12 cellular contexts compared by ENCODE assay signal in genomic region chr2:238009563-238009962, GRCh38. TPM values are rescaled to one million over a fixed set of nuclear protein-coding genes. Genes with fewer than 3 reads are reported as not detected.
DNase-seq lines count a peak whose midpoint lies in the region; ATAC-seq lines count a peak whose summit lies in the region.
"Had no signal": no experiment of that assay in that cellular context is flagged by ENCODE, and none has a peak within 500 bp of the region (broad histone marks: within the 10 kb centered on the region; RNA-seq: fewer than 3 reads in every experiment).

No MANE protein-coding gene starts in this region.

- H3K27me3 ChIP-seq in CD4-positive, alpha-beta memory T cell (ENCODE audit: insufficient read depth, low read length), result no peaks in the 10 kb centered on the region

- intact Hi-C loops in CD4-positive, alpha-beta memory T cell (cut with micrococcal nuclease), result no loop called here

- no peaks in the 10 kb centered on the region for H3K9me3 Mint-ChIP-seq in activated naive CD8-positive, alpha-beta T cell treated with anti-CD3 and anti-CD28 coated beads, Interleukin-2, amount 50 U/mL, for 24 hours
- H3K9me3 Mint-ChIP-seq in CD4-positive, alpha-beta memory T cell, result no peaks in the 10 kb centered on the region

- no peaks in the 10 kb centered on the region for H3K27me3 Mint-ChIP-seq in activated naive CD8-positive, alpha-beta T cell treated with anti-CD3 and anti-CD28 coated beads, Interleukin-2, amount 50 U/mL, for 24 hours
- no peaks in the 10 kb centered on the region for H3K27me3 Mint-ChIP-seq in CD4-positive, alpha-beta memory T cell

- H3K9me3 ChIP-seq in CD4-positive, alpha-beta memory T cell (ENCODE audit: control insufficient read depth in 1 of 2, low read length in 2 of 2), result no peaks in the 10 kb centered on the region

- CTCF ChIA-PET in CD4-positive, alpha-beta memory T cell (lab: Charles Lee; ENCODE audit: partially characterized antibody), result interaction anchor here (0.8 kb wide), 1 partner anchor 23 kb away, joined by 3 read pairs; no protein-coding TSS in a partner anchor

- H3K4me3 Mint-ChIP-seq in activated naive CD8-positive, alpha-beta T cell treated with anti-CD3 and anti-CD28 coated beads, Interleukin-2, amount 50 U/mL, for 24 hours, result peak overlapping the region; percentile 63
- H3K4me3 Mint-ChIP-seq in CD4-positive, alpha-beta memory T cell, result peak overlapping the region in 2 of 8 donors; percentile 23 to 29

- H3K4me1 Mint-ChIP-seq in activated naive CD8-positive, alpha-beta T cell treated with anti-CD3 and anti-CD28 coated beads, Interleukin-2, amount 50 U/mL, for 24 hours, result peaks cover 60% of the 10 kb centered on the region
- peaks cover 31 to 49% (median 35%) of the 10 kb centered on the region in 4 donors for H3K4me1 Mint-ChIP-seq in CD4-positive, alpha-beta memory T cell

- ATAC-seq in activated naive CD8-positive, alpha-beta T cell treated with anti-CD3 and anti-CD28 coated beads, Interleukin-2, amount 50 U/mL, for 24 hours, result peak; percentile 72
- no peak for ATAC-seq in HG02970 (IDR thresholded peaks at IDR 0.05; ENCODE audit: low FRiP score, unreplicated experiment)

- POLR2A ChIA-PET in CD4-positive, alpha-beta memory T cell (lab: Charles Lee; ENCODE audit: partially characterized antibody), result no interaction called here

- in situ Hi-C loops in KBM-7 (cut with MboI; ENCODE audit: low pct_unique_long_range_greater_than_20kb, low sequenced_read_pairs), result no loop called here

- peaks cover 58% of the 10 kb centered on the region for H3K36me3 Mint-ChIP-seq in activated naive CD8-positive, alpha-beta T cell treated with anti-CD3 and anti-CD28 coated beads, Interleukin-2, amount 50 U/mL, for 24 hours (ENCODE audit: low read depth)
- H3K36me3 Mint-ChIP-seq in CD4-positive, alpha-beta memory T cell, result peaks cover 34 to 55% of the 10 kb centered on the region in 2 donors

- peaks cover 11% of the 10 kb centered on the region for H3K36me3 ChIP-seq in CD4-positive, alpha-beta memory T cell (ENCODE audit: insufficient read depth, low read length)

- peak overlapping the region; percentile 67 for H3K27ac Mint-ChIP-seq in activated naive CD8-positive, alpha-beta T cell treated with anti-CD3 and anti-CD28 coated beads, Interleukin-2, amount 50 U/mL, for 24 hours
- peak overlapping the region in 2 of 7 donors; percentile 2 to 67 for H3K27ac Mint-ChIP-seq in CD4-positive, alpha-beta memory T cell

- H3K4me3 ChIP-seq in CD4-positive, alpha-beta memory T cell (ENCODE audit: low read length in 2 of 2), result no peak overlapping the region

- no peak overlapping the region for H3K27ac ChIP-seq in CD4-positive, alpha-beta memory T cell (ENCODE audit: low read depth, low read length)

- DNase-seq in Ammon's horn (ENCODE audit: low spot score) (peak; percentile 90), KBM-7 (peak; percentile 21), medulla oblongata (ENCODE audit: extremely low spot score) (peak; percentile 84)
- no peak for DNase-seq in activated naive CD8-positive, alpha-beta T cell treated with anti-CD3 and anti-CD28 coated beads, Interleukin-2, amount 50 U/mL, for 24 hours
- DNase-seq in CD4-positive, alpha-beta memory T cell, result no peak
- DNase-seq in stimulated activated CD4-positive, alpha-beta T cell treated with anti-CD3 and anti-CD28 coated beads, Interleukin-15, amount 100 ng/mL, for 24 hours, result no peak
- DNase-seq in effector CD4-positive, alpha-beta T cell, result no peak
- DNase-seq: activated CD8-positive, alpha-beta memory T cell treated with anti-CD3 and anti-CD28 coated beads for 24 hours; cortex of kidney; NCI-H1048; RPMI8226 had no signal

- peaks cover 13% of the 10 kb centered on the region for H3K4me1 ChIP-seq in CD4-positive, alpha-beta memory T cell (ENCODE audit: insufficient read depth, low read length)

RNA-seq across cellular contexts. Expression of gene UBE2F, which starts 42.7 kb away (rescaled TPM):
- total RNA-seq in CD4-positive, alpha-beta memory T cell, result 10 to 100 TPM; 35.7 to 39.3 TPM
- polyA plus RNA-seq in CD4-positive, alpha-beta memory T cell, result 100 to 1,000 TPM in 1 of 2 donors, 10 to 100 TPM in 1; 82.4 to 116 TPM

RNA-seq across cellular contexts. Expression of gene SCLY, which starts 51.2 kb away (rescaled TPM):
- 10 to 100 TPM; 35.9 to 37.9 TPM for total RNA-seq in CD4-positive, alpha-beta memory T cell
- 10 to 100 TPM; 17.7 to 18.9 TPM for polyA plus RNA-seq in CD4-positive, alpha-beta memory T cell

Comparison
In these comparisons a context has a peak if more than half of its experiments do, and no peak if none do; other contexts are left out.
1. DNase-seq: peak in Ammon's horn (single experiment), KBM-7 (single experiment) and medulla oblongata (single experiment); none in activated naive CD8-positive, alpha-beta T cell treated with anti-CD3 and anti-CD28 coated beads, Interleukin-2, amount 50 U/mL, for 24 hours (single experiment), CD4-positive, alpha-beta memory T cell (0 of 5), stimulated activated CD4-positive, alpha-beta T cell treated with anti-CD3 and anti-CD28 coated beads, Interleukin-15, amount 100 ng/mL, for 24 hours (single experiment) and effector CD4-positive, alpha-beta T cell (single experiment).